ENCODE assay signal across 20 cellular contexts in the genomic region with DNA sequence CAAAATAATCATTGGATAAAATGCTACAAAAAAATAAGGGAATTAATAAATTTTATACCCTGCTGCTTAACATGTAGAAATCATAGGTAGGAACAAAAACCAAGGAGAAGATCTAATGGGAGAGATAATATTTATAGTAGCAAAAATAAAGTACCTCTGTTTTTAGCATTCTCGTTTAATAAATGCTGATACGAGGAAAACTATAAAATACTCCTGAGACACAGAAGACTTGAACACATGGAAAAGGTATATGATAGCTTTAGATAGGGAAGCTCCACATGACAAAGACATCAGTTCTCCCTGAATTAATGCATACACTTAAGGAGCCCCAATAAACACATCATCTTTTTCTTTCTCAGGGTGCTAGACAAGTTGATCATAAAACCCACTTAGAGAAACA. TPM values are rescaled to one million over a fixed set of nuclear protein-coding genes. Genes with fewer than 3 reads are reported as not detected.
DNase-seq lines count a peak whose midpoint lies in the region; ATAC-seq, FAIRE-seq and TF ChIP-seq lines count a peak whose summit lies in the region.
"Had no signal": no experiment of that assay in that cellular context is flagged by ENCODE, and none has a peak within 500 bp of the region (broad histone marks: within the 10 kb centered on the region; RNA-seq: fewer than 3 reads in every experiment).

No MANE protein-coding gene starts in this region.

- peaks cover 19% of the 10 kb centered on the region for H3K27me3 Mint-ChIP-seq in T-helper 2 cell treated with Interferon-gamma antibody and Interleukin-4, amounts not matched to agents 5 μg/mL and 100 μg/mL, for 36 hours (ENCODE audit: low read depth)

- dilution Hi-C loops in IMR-90 (cut with HindIII; ENCODE audit: low sequenced_read_pairs, unreplicated experiment) = no loop called here

- no peak overlapping the region for H2BK120ac ChIP-seq in IMR-90 (ENCODE audit: low read depth, low read length)

- DNase-seq in HepG2 (ENCODE audit: low spot score) (no peak), right lobe of liver (no peak), IMR-90 (no peak), amniotic stem cell (lab: John Stamatoyannopoulos, UW) (no peak)
- DNase-seq in T-helper 2 cell treated with Interferon-gamma antibody and Interleukin-4, amounts not matched to agents 5 μg/mL and 100 μg/mL, for 36 hours (ENCODE audit: low spot score) = no peak
- DNase-seq: ACHN; BE2C; C1 segment of cervical spinal cord; Caco-2; Calu3; CD4-positive, alpha-beta T cell; CD8-positive, alpha-beta T cell; DMS79 treated with DMSO at 0.1 percent for 48 hours; GF-D8 had no signal

- no peaks in the 10 kb centered on the region for H3K9me3 Mint-ChIP-seq in T-helper 2 cell treated with Interferon-gamma antibody and Interleukin-4, amounts not matched to agents 5 μg/mL and 100 μg/mL, for 36 hours
- H3K9me3 Mint-ChIP-seq: CD4-positive, alpha-beta T cell; CD8-positive, alpha-beta T cell had no signal

- no peak for TF ChIP-seq RAD21 in HepG2 (CRISPR knock-in tag; IDR thresholded peaks at IDR 0.05)
- TF ChIP-seq RAD21 in IMR-90 (IDR thresholded peaks at IDR 0.05; ENCODE audit: low read length) = no peak

- no peak overlapping the region for H4K8ac ChIP-seq in IMR-90 (ENCODE audit: low read depth in 2 of 2, low read length in 2 of 2)

- CTCF ChIA-PET in HepG2 (lab: Yijun Ruan, JAX; ENCODE audit: low intra/inter-chr PET ratio, low total read pairs) (no interaction called here), IMR-90 (lab: Yijun Ruan, JAX) (no interaction called here)

- H4K5ac ChIP-seq in IMR-90 (ENCODE audit: low read depth, low read length) = no peak overlapping the region

- no peak overlapping the region for H2AFZ ChIP-seq in HepG2 (ENCODE audit: low read length)
- H2AFZ ChIP-seq in IMR-90 (replicated peaks; ENCODE audit: low read length, poor library complexity) = no peak overlapping the region

- H3K36me3 Mint-ChIP-seq in T-helper 2 cell treated with Interferon-gamma antibody and Interleukin-4, amounts not matched to agents 5 μg/mL and 100 μg/mL, for 36 hours (ENCODE audit: low read depth) = no peaks in the 10 kb centered on the region
- H3K36me3 Mint-ChIP-seq: CD8-positive, alpha-beta T cell had no signal

- no peak overlapping the region for H3K14ac ChIP-seq in IMR-90 (replicated peaks; ENCODE audit: low read depth, low read length)

- in situ Hi-C loops in HepG2 (cut with HindIII; ENCODE audit: extremely low pct_ligation_motif_present, low pct_unique_long_range_greater_than_20kb) (no loop called here), IMR-90 (cut with MboI; ENCODE audit: low sequenced_read_pairs) (no loop called here)

- no peak overlapping the region for H3K4ac ChIP-seq in IMR-90 (ENCODE audit: low read depth, low read length)

- H3K9me3 ChIP-seq in HepG2 (ENCODE audit: low read length) (0 out of 2 replicates have a peak, but pooled peaks cover 4% of the 10 kb centered on the region), right lobe of liver (no peaks in the 10 kb centered on the region), IMR-90 (ENCODE audit: control insufficient read depth, insufficient read depth, low read length) (peaks cover 2% of the 10 kb centered on the region; the same call in 1 of the 2 replicates)
- H3K9me3 ChIP-seq: BE2C, BLaER1, Caco-2 had no signal

- H2BK15ac ChIP-seq in IMR-90 (ENCODE audit: low read depth, low read length) = no peak overlapping the region

- no peak overlapping the region for H2AK5ac ChIP-seq in IMR-90 (ENCODE audit: low read depth, low read length)

- BruUV-seq in HepG2 (replicated peaks; lab: Mats Ljungman, UMichigan) (no TSS peak), IMR-90 (replicated peaks; lab: Mats Ljungman, UMichigan) (no TSS peak)

- no peaks in the 10 kb centered on the region for H3K27me3 ChIP-seq in HepG2 (ENCODE audit: control insufficient read depth in 1 of 2, insufficient read depth in 2 of 2, low read length in 2 of 2)
- H3K27me3 ChIP-seq in right lobe of liver = no peaks in the 10 kb centered on the region
- H3K27me3 ChIP-seq in IMR-90 (ENCODE audit: control insufficient read depth, insufficient read depth, low read length) = peaks cover 48% of the 10 kb centered on the region
- H3K27me3 ChIP-seq: BE2C had no signal

- ATAC-seq in HepG2 (no peak), right lobe of liver (no peak), IMR-90 (ENCODE audit: low read depth) (no peak)
- ATAC-seq: CD8-positive, alpha-beta T cell had no signal

- no peak overlapping the region for H3K27ac Mint-ChIP-seq in T-helper 2 cell treated with Interferon-gamma antibody and Interleukin-4, amounts not matched to agents 5 μg/mL and 100 μg/mL, for 36 hours
- H3K27ac Mint-ChIP-seq: CD4-positive, alpha-beta T cell; CD8-positive, alpha-beta T cell had no signal

- H2AK9ac ChIP-seq in IMR-90 (replicated peaks; ENCODE audit: low read depth, low read length, poor library complexity) = no peak overlapping the region

- no peak overlapping the region for H3K18ac ChIP-seq in IMR-90 (ENCODE audit: low read depth, low read length)

- TF ChIP-seq CTCF in HepG2 (CRISPR knock-in tag; IDR thresholded peaks at IDR 0.05) (no peak), right lobe of liver (IDR thresholded peaks at IDR 0.05) (no peak), IMR-90 (conservative IDR thresholded peaks at IDR 0.05; ENCODE audit: low read depth, low read length) (no peak)

- POLR2A ChIA-PET in HepG2 (lab: Yijun Ruan, JAX) = no interaction called here
- POLR2A ChIA-PET in IMR-90 (lab: Charles Lee; ENCODE audit: unreplicated experiment) = no interaction called here

- no peaks in the 10 kb centered on the region for H3K79me2 ChIP-seq in HepG2 (ENCODE audit: insufficient read depth, low read length)

- no peaks in the 10 kb centered on the region; a peak in 2 of 5 replicates for H3K36me3 ChIP-seq in HepG2 (replicated peaks in 1 of 2; ENCODE audit: control insufficient read depth in 1 of 2, insufficient read depth in 2 of 2, low read length in 2 of 2)
- H3K36me3 ChIP-seq in right lobe of liver = no peaks in the 10 kb centered on the region
- no peaks in the 10 kb centered on the region for H3K36me3 ChIP-seq in IMR-90 (ENCODE audit: control insufficient read depth, insufficient read depth, low read length)
- H3K36me3 ChIP-seq: BE2C, BLaER1 had no signal

- H3K56ac ChIP-seq in IMR-90 (ENCODE audit: extremely low read depth, insufficient read depth, low read length) = no peak overlapping the region

- H3K23ac ChIP-seq in IMR-90 (ENCODE audit: low read depth, low read length) = no peak overlapping the region

- no peak for FAIRE-seq in HepG2 (lab: Jason Lieb, UNC)
- FAIRE-seq: D721Med, G401.6, GM12891, GM18507 had no signal

- H3K79me1 ChIP-seq in IMR-90 (ENCODE audit: low read depth in 1 of 2, low read length in 2 of 2) = no peaks in the 10 kb centered on the region

- intact Hi-C loops in HepG2 (cut with micrococcal nuclease; ENCODE audit: unreplicated experiment) = no loop called here
- intact Hi-C loops in right lobe of liver (cut with DNase I) = no loop called here
- intact Hi-C loops in IMR-90 (cut with micrococcal nuclease) = no loop called here

- WGBS in HepG2 (ENCODE audit: low lambda C conversion rate) = 94% methylated on average over 2 of the region's 2 CpGs
- 68% methylated on average over 2 of the region's 2 CpGs for WGBS in right lobe of liver (ENCODE audit: insufficient coverage, low coverage, low lambda C conversion rate, missing lambda C conversion rate)
- WGBS in IMR-90 (ENCODE audit: extremely low coverage in 2 of 2, insufficient read length in 1 of 2), 2 experiments = no CpG with 5 or more reads among the region's 2 CpGs

- no peak overlapping the region for H3K4me3 ChIP-seq in HepG2 (replicated peaks in 1 of 3; ENCODE audit: insufficient read depth in 1 of 3, low read depth in 2 of 3, low read length in 3 of 3)
- no peak overlapping the region for H3K4me3 ChIP-seq in right lobe of liver
- H3K4me3 ChIP-seq in IMR-90 (ENCODE audit: insufficient read depth, low read depth, low read length) = no peak overlapping the region
- H3K4me3 ChIP-seq: BLaER1 had no signal

- H3K4me2 ChIP-seq in HepG2 (ENCODE audit: low read depth, low read length) (no peak overlapping the region), IMR-90 (ENCODE audit: low read depth, low read length) (no peak overlapping the region)
- H3K4me2 ChIP-seq: BLaER1 had no signal

- H3K27ac ChIP-seq in HepG2 (ENCODE audit: extremely low read length, insufficient read depth, low read length) (no peak overlapping the region), right lobe of liver (no peak overlapping the region), IMR-90 (ENCODE audit: insufficient read depth, low read length) (no peak overlapping the region)
- H3K27ac ChIP-seq: 22Rv1, BLaER1 had no signal

- TF ChIP-seq EP300 in HepG2 (IDR thresholded peaks at IDR 0.05; ENCODE audit: low read depth in 2 of 2, low read length in 2 of 2) (no peak), HepG2 (CRISPR knock-in tag; IDR thresholded peaks at IDR 0.05; ENCODE audit: borderline replicate concordance) (no peak)

- H4K91ac ChIP-seq in IMR-90 (ENCODE audit: insufficient read depth, low read depth, low read length) = no peak overlapping the region

- no peak overlapping the region for H3K9ac ChIP-seq in HepG2 (ENCODE audit: insufficient read depth, low read depth, low read length)
- H3K9ac ChIP-seq in IMR-90 (ENCODE audit: low read depth, low read length) = no peak overlapping the region
- H3K9ac ChIP-seq: BLaER1 had no signal

- H2BK5ac ChIP-seq in IMR-90 (ENCODE audit: low read depth, low read length, poor library complexity, severe bottlenecking) = no peak overlapping the region

- no peaks in the 10 kb centered on the region for H4K20me1 ChIP-seq in HepG2 (ENCODE audit: insufficient read depth, low read length)
- H4K20me1 ChIP-seq in IMR-90 (ENCODE audit: insufficient read depth, low read length) = no peaks in the 10 kb centered on the region

- no peaks in the 10 kb centered on the region for H3K4me1 Mint-ChIP-seq in T-helper 2 cell treated with Interferon-gamma antibody and Interleukin-4, amounts not matched to agents 5 μg/mL and 100 μg/mL, for 36 hours (ENCODE audit: low read depth)

- no peak for TF ChIP-seq POLR2A in HepG2 (IDR thresholded peaks at IDR 0.05; ENCODE audit: insufficient read depth in 1 of 2, low read depth in 2 of 2, low read length in 2 of 2)
- TF ChIP-seq POLR2A in right lobe of liver (IDR thresholded peaks at IDR 0.05) = no peak
- no peak for TF ChIP-seq POLR2A in IMR-90 (IDR thresholded peaks at IDR 0.05; ENCODE audit: low read depth, low read length)

- no peak overlapping the region for H3K4me3 Mint-ChIP-seq in T-helper 2 cell treated with Interferon-gamma antibody and Interleukin-4, amounts not matched to agents 5 μg/mL and 100 μg/mL, for 36 hours
- H3K4me3 Mint-ChIP-seq: CD4-positive, alpha-beta T cell; CD8-positive, alpha-beta T cell had no signal

- H3K9me1 ChIP-seq in IMR-90 (ENCODE audit: insufficient read depth, low read length) = no peaks in the 10 kb centered on the region

- peaks cover 40% of the 10 kb centered on the region for H3K4me1 ChIP-seq in HepG2 (ENCODE audit: insufficient read depth, low read length)
- H3K4me1 ChIP-seq in right lobe of liver = peaks cover 0 to 28% (median 13%) of the 10 kb centered on the region in 4 donors
- no peaks in the 10 kb centered on the region for H3K4me1 ChIP-seq in IMR-90 (ENCODE audit: control insufficient read depth, insufficient read depth, low read length)

- H2BK20ac ChIP-seq in IMR-90 (ENCODE audit: low read depth, low read length) = no peak overlapping the region

RNA-seq across cellular contexts. Expression of a gene that starts 44.6 kb away (rescaled TPM):
- 13.7 and 19.4 TPM in 2 replicates for total RNA-seq in HepG2 (2016; rRNA removed; fragmentation: Illumina TruSeq; extraction: Trizol)
- 2.3 and 3.4 TPM in 2 replicates for total RNA-seq in HepG2 (2016; cell fraction: cytosol; rRNA removed; fragmentation: Illumina TruSeq; extraction: Trizol; ENCODE audit: low read depth)
- total RNA-seq in HepG2 (2016; cell fraction: insoluble cytoplasmic fraction; rRNA removed; fragmentation: Illumina TruSeq; extraction: Trizol) = 10.9 and 20.3 TPM in 2 replicates
- total RNA-seq in HepG2 (2016; cell fraction: membrane; rRNA removed; fragmentation: Illumina TruSeq; extraction: Trizol) = 5.5 and 5.6 TPM in 2 replicates
- 24.6 and 25.3 TPM in 2 replicates for total RNA-seq in HepG2 (2016; cell fraction: nucleus; rRNA removed; fragmentation: Illumina TruSeq; extraction: Trizol)
- polyA plus RNA-seq in HepG2 (2011; rRNA removed) = 28.4 and 33.6 TPM in 2 replicates
- 13.6 and 15.2 TPM in 2 replicates for polyA plus RNA-seq in HepG2 (2011; cell fraction: cytosol; rRNA removed)
- polyA plus RNA-seq in HepG2 (2011; cell fraction: nucleus; rRNA removed) = 196 and 262 TPM in 2 replicates
- polyA plus RNA-seq in HepG2 (2012) = 26.3 and 28.9 TPM in 2 replicates
- 1.1 and 1.3 TPM in 2 replicates for polyA plus RNA-seq in HepG2 (2016; cell fraction: cytosol; fragmentation: Illumina TruSeq; extraction: Trizol; ENCODE audit: low read depth)
- polyA plus RNA-seq in HepG2 (2016; cell fraction: insoluble cytoplasmic fraction; fragmentation: Illumina TruSeq; extraction: Trizol; ENCODE audit: low read depth) = 10.3 and 10.5 TPM in 2 replicates
- 1.6 and 2.4 TPM in 2 replicates for polyA plus RNA-seq in HepG2 (2016; cell fraction: membrane; fragmentation: Illumina TruSeq; extraction: Trizol; ENCODE audit: low read depth)
- polyA plus RNA-seq in HepG2 (2016; cell fraction: nucleus; fragmentation: Illumina TruSeq; extraction: Trizol; ENCODE audit: insufficient read depth, low read depth) = 57.7 and 66.1 TPM in 2 replicates
- polyA minus RNA-seq in HepG2 (2011; rRNA and poly(A)+ RNA removed; ENCODE audit: low replicate concordance) = 39.0 and 75.0 TPM in 2 replicates
- 16.7 and 21.1 TPM in 2 replicates for polyA minus RNA-seq in HepG2 (2011; cell fraction: cytosol; rRNA and poly(A)+ RNA removed)
- 89.5 and 90.6 TPM in 2 replicates for polyA minus RNA-seq in HepG2 (2011; cell fraction: nucleus; rRNA and poly(A)+ RNA removed)
- 10 to 100 TPM in 5 of 6 experiments, 1 to 10 TPM in 1; 9.6 to 18.4 (median 11.7) TPM for total RNA-seq in right lobe of liver
- total RNA-seq in IMR-90 (2012; rRNA removed) = 0.18 TPM in 1 of 2 replicates, not detected in the other
- polyA plus RNA-seq in IMR-90 (2012; rRNA removed) = not detected in 2 replicates
- 0.02 and 0.09 TPM in 2 replicates for polyA plus RNA-seq in IMR-90 (2012; cell fraction: cytosol; rRNA removed)
- 0.09 and 0.11 TPM in 2 replicates for polyA plus RNA-seq in IMR-90 (2012; cell fraction: nucleus; rRNA removed; ENCODE audit: low replicate concordance)
